In genomic region chr19:40165362-40165937, GRCh38 we compare ENCODE assay signal across 8 cellular contexts. TPM values are rescaled to one million over a fixed set of nuclear protein-coding genes. Genes with fewer than 3 reads are reported as not detected.
DNase-seq lines count a peak whose midpoint lies in the region; ATAC-seq and TF ChIP-seq lines count a peak whose summit lies in the region.

No MANE protein-coding gene starts in this region.

- no peaks in the 10 kb centered on the region for H3K36me3 ChIP-seq in Karpas-422 (ENCODE audit: insufficient read depth, low read length)

- no peak overlapping the region for H2AFZ ChIP-seq in Karpas-422 (ENCODE audit: low read length)

- H3K4me2 ChIP-seq in Karpas-422 (ENCODE audit: low read depth, low read length, poor library complexity, severe bottlenecking), result no peak overlapping the region

- H3K4me1 ChIP-seq in Karpas-422 (ENCODE audit: low read length), result no peaks in the 10 kb centered on the region

- DNase-seq in EL (peak; percentile 47), Karpas-422 (peak; percentile 84), dermis blood vessel endothelial cell (peak; percentile 63), mesothelial cell of epicardium (ENCODE audit: low spot score in 2 of 2, unreplicated experiment in 2 of 2) (no peak)
- DNase-seq in activated CD4-positive, alpha-beta T cell treated with anti-CD3 and anti-CD28 coated beads for 24 hours (ENCODE audit: low read depth in 2 of 2), result peak; percentile 49 to 60
- peak; percentile 50 for DNase-seq in stimulated activated naive B cell treated with anti-CD40 and anti-IgM and Interleukin-4, amounts not matched to agents 10 μg/mL and 1 μg/mL and 100 μg/mL, for 72 hours

- H3K9me3 Mint-ChIP-seq in mesothelial cell of epicardium, result no peaks in the 10 kb centered on the region
- no peaks in the 10 kb centered on the region for H3K9me3 Mint-ChIP-seq in stimulated activated naive B cell treated with anti-CD40 and anti-IgM and Interleukin-4, amounts not matched to agents 10 μg/mL and 1 μg/mL and 100 μg/mL, for 72 hours

- no peaks in the 10 kb centered on the region for H3K9me3 ChIP-seq in Karpas-422 (ENCODE audit: low read length)

- H3K27ac Mint-ChIP-seq in mesothelial cell of epicardium, result no peak overlapping the region
- peak overlapping the region; percentile 68 for H3K27ac Mint-ChIP-seq in stimulated activated naive B cell treated with anti-CD40 and anti-IgM and Interleukin-4, amounts not matched to agents 10 μg/mL and 1 μg/mL and 100 μg/mL, for 72 hours

- no peak overlapping the region for H3K9ac ChIP-seq in Karpas-422 (ENCODE audit: low read length)

- no peaks in the 10 kb centered on the region for H3K27me3 Mint-ChIP-seq in mesothelial cell of epicardium (ENCODE audit: low read depth)
- no peaks in the 10 kb centered on the region for H3K27me3 Mint-ChIP-seq in stimulated activated naive B cell treated with anti-CD40 and anti-IgM and Interleukin-4, amounts not matched to agents 10 μg/mL and 1 μg/mL and 100 μg/mL, for 72 hours

- H3K9me2 ChIP-seq in Karpas-422 (replicated peaks; ENCODE audit: insufficient read depth, low read length), result no peaks in the 10 kb centered on the region

- H3K27me3 ChIP-seq in Karpas-422 (ENCODE audit: low read length), result no peaks in the 10 kb centered on the region

- ATAC-seq in stimulated activated naive B cell treated with anti-CD40 and anti-IgM and Interleukin-4, amounts not matched to agents 10 μg/mL and 1 μg/mL and 100 μg/mL, for 72 hours (replicated peaks), result peak; percentile 52 to 59
- ATAC-seq in HG03442 (IDR thresholded peaks at IDR 0.05; ENCODE audit: unreplicated experiment) (no peak), HG02623 (IDR thresholded peaks at IDR 0.05; ENCODE audit: unreplicated experiment) (no peak)

- no peak overlapping the region for H3K27ac ChIP-seq in Karpas-422 (ENCODE audit: low read length)

- no peaks in the 10 kb centered on the region for H3K4me1 Mint-ChIP-seq in mesothelial cell of epicardium
- peaks cover 18 to 34% of the 10 kb centered on the region in 2 donors for H3K4me1 Mint-ChIP-seq in stimulated activated naive B cell treated with anti-CD40 and anti-IgM and Interleukin-4, amounts not matched to agents 10 μg/mL and 1 μg/mL and 100 μg/mL, for 72 hours

- H4K20me1 ChIP-seq in Karpas-422 (ENCODE audit: insufficient read depth, low read depth, low read length), result no peaks in the 10 kb centered on the region

- peak; percentile 24 for TF ChIP-seq CTCF in mesothelial cell of epicardium (IDR thresholded peaks at IDR 0.05; ENCODE audit: unreplicated experiment)

- no peaks in the 10 kb centered on the region for H3K36me3 Mint-ChIP-seq in mesothelial cell of epicardium
- peaks cover 0 to 3% of the 10 kb centered on the region in 2 donors for H3K36me3 Mint-ChIP-seq in stimulated activated naive B cell treated with anti-CD40 and anti-IgM and Interleukin-4, amounts not matched to agents 10 μg/mL and 1 μg/mL and 100 μg/mL, for 72 hours

- H3K4me3 Mint-ChIP-seq in mesothelial cell of epicardium, result no peak overlapping the region
- peak overlapping the region; percentile 40 to 62 for H3K4me3 Mint-ChIP-seq in stimulated activated naive B cell treated with anti-CD40 and anti-IgM and Interleukin-4, amounts not matched to agents 10 μg/mL and 1 μg/mL and 100 μg/mL, for 72 hours

- H3K79me2 ChIP-seq in Karpas-422 (ENCODE audit: low read length), result no peaks in the 10 kb centered on the region

- H3K4me3 ChIP-seq in Karpas-422 (ENCODE audit: low read length), result no peak overlapping the region

RNA-seq across cellular contexts. Expression of gene MAP3K10, which starts 25.8 kb away (rescaled TPM):
- 7.6 and 26.3 TPM in 2 replicates for total RNA-seq in Karpas-422 (2014; rRNA removed; shearing (Covaris generic); ENCODE audit: low replicate concordance)
- 6.5 and 8.8 TPM in 2 replicates for total RNA-seq in dermis blood vessel endothelial cell
- 30.7 to 32.7 TPM (median 31.4 TPM) in 3 replicates for total RNA-seq in mesothelial cell of epicardium

RNA-seq across cellular contexts. Expression of gene TTC9B, which starts 52.7 kb away (rescaled TPM):
- not detected in 2 replicates for total RNA-seq in Karpas-422 (2014; rRNA removed; shearing (Covaris generic); ENCODE audit: low replicate concordance)
- total RNA-seq in dermis blood vessel endothelial cell (not detected in 2 replicates), mesothelial cell of epicardium (not detected in 3 replicates)

Comparison
In these comparisons a context has a peak if more than half of its experiments do, and no peak if none do; other contexts are left out.
1. DNase-seq: peak in EL (single experiment), Karpas-422 (single experiment), activated CD4-positive, alpha-beta T cell treated with anti-CD3 and anti-CD28 coated beads for 24 hours (2 of 2), dermis blood vessel endothelial cell (single experiment) and stimulated activated naive B cell treated with anti-CD40 and anti-IgM and Interleukin-4, amounts not matched to agents 10 μg/mL and 1 μg/mL and 100 μg/mL, for 72 hours (single experiment); none in mesothelial cell of epicardium (0 of 2).
2. ATAC-seq: peak in stimulated activated naive B cell treated with anti-CD40 and anti-IgM and Interleukin-4, amounts not matched to agents 10 μg/mL and 1 μg/mL and 100 μg/mL, for 72 hours (2 of 2); none in HG03442 (single experiment) and HG02623 (single experiment).